19 cellular contexts compared by ENCODE assay signal in the genomic region with DNA sequence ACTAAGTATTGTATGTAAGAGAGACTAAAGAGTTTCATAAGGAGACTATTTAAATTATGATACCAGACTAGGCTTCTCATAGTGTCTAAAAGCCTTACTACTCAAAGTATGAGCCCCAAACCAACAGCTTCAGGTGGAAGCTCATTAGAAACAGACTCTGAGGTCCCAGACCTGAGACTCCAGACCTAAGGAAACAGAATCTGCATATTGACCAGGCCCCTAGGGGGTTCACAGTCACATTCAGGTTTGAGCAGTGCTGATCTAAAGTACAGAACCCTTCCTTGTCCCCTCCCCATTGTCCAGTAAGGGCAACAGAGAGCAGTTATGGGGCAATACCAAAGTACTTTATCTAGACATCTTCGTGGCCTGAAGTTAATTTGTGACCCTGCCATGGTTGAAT.
A peak's percentile ranks its signal among the peaks of the same experiment; 100 is the strongest.
DNase-seq lines count a peak whose midpoint lies in the region; ATAC-seq and TF ChIP-seq lines count a peak whose summit lies in the region.
"Had no signal": no experiment of that assay in that cellular context is flagged by ENCODE, and none has a peak within 500 bp of the region (broad histone marks: within the 10 kb centered on the region; RNA-seq: fewer than 3 reads in every experiment).

No MANE protein-coding gene starts in this region.

- 52% methylated on average over 1 of the region's 1 CpG for WGBS in mesenchymal stem cell
- 60 to 63% methylated on average over 1 of the region's 1 CpG for WGBS in esophagus squamous epithelium, 2 donors

- H3K4me1 Mint-ChIP-seq in MCF 10A (ENCODE audit: insufficient read depth, unreplicated experiment): peaks cover 17% of the 10 kb centered on the region

- peaks cover 12 to 14% of the 10 kb centered on the region in 2 donors for H3K4me1 ChIP-seq in breast epithelium
- H3K4me1 ChIP-seq in KMS-11 (ENCODE audit: low read depth, poor library complexity, severe bottlenecking): peaks cover 77% of the 10 kb centered on the region
- H3K4me1 ChIP-seq in Panc1 (ENCODE audit: control insufficient read depth, insufficient read depth, low read length): peaks cover 5% of the 10 kb centered on the region; the same call in 1 of the 2 replicates
- peaks cover 18% of the 10 kb centered on the region for H3K4me1 ChIP-seq in mesenchymal stem cell (ENCODE audit: control insufficient read depth, insufficient read depth, low read depth, low read length)
- H3K4me1 ChIP-seq in esophagus squamous epithelium: peaks cover 0 to 15% (median 7%) of the 10 kb centered on the region in 3 donors
- H3K4me1 ChIP-seq in effector memory CD4-positive, alpha-beta T cell (ENCODE audit: control insufficient read depth, insufficient read depth, low read length, poor library complexity, severe bottlenecking): no peaks in the 10 kb centered on the region

- H3K79me2 ChIP-seq in KMS-11 (ENCODE audit: insufficient read depth, low read depth): no peaks in the 10 kb centered on the region

- no TSS peak for BruUV-seq in MCF 10A (replicated peaks; lab: Mats Ljungman, UMichigan)
- BruUV-seq in Panc1 (replicated peaks; lab: Mats Ljungman, UMichigan): no TSS peak

- no peak overlapping the region for H3K23ac ChIP-seq in mesenchymal stem cell (ENCODE audit: low read length in 2 of 2)

- DNase-seq in breast epithelium (ENCODE audit: low spot score in 2 of 2): no peak
- DNase-seq in MCF 10A (ENCODE audit: unreplicated experiment): no peak
- DNase-seq in Panc1 (ENCODE audit: low read depth, low spot score): no peak
- no peak for DNase-seq in mesenchymal stem cell
- no peak for DNase-seq in esophagus squamous epithelium (lab: John Stamatoyannopoulos, UW)
- no peak for DNase-seq in effector memory CD4-positive, alpha-beta T cell
- DNase-seq: CD8-positive, alpha-beta T cell; COR-L47; DMS153; DMS79 treated with DMSO at 0.1 percent for 48 hours; EL; HCEC 1CT; HFFc6; IMR-90 had no signal

- no peak overlapping the region for H3K18ac ChIP-seq in mesenchymal stem cell (ENCODE audit: low read depth in 1 of 2, low read length in 2 of 2)

- no peaks in the 10 kb centered on the region for H3K27me3 ChIP-seq in breast epithelium
- H3K27me3 ChIP-seq in KMS-11 (ENCODE audit: insufficient read depth, low read depth): no peaks in the 10 kb centered on the region
- H3K27me3 ChIP-seq in Panc1 (ENCODE audit: control insufficient read depth, insufficient read depth, low read length): no peaks in the 10 kb centered on the region
- H3K27me3 ChIP-seq in mesenchymal stem cell (ENCODE audit: control insufficient read depth in 1 of 2, insufficient read depth in 1 of 2, low read length in 2 of 2): no peaks in the 10 kb centered on the region
- H3K27me3 ChIP-seq in esophagus squamous epithelium: no peaks in the 10 kb centered on the region
- no peaks in the 10 kb centered on the region for H3K27me3 ChIP-seq in effector memory CD4-positive, alpha-beta T cell (replicated peaks; ENCODE audit: control insufficient read depth, insufficient read depth, low read length, poor library complexity, severe bottlenecking)

- peak overlapping the region; percentile 66 for H2AFZ ChIP-seq in KMS-11 (ENCODE audit: low read depth)
- no peak overlapping the region for H2AFZ ChIP-seq in mesenchymal stem cell (ENCODE audit: low read depth, low read length)

- H3K4ac ChIP-seq in mesenchymal stem cell (ENCODE audit: low read depth in 1 of 2, low read length in 2 of 2): no peak overlapping the region

- no peak overlapping the region for H2AK5ac ChIP-seq in mesenchymal stem cell (ENCODE audit: low read length, severe bottlenecking)

- H3K9ac ChIP-seq in KMS-11 (peak overlapping the region; percentile 29; the same call in 1 of the 2 replicates), mesenchymal stem cell (ENCODE audit: low read length) (no peak overlapping the region)

- H3K4me3 Mint-ChIP-seq in MCF 10A (ENCODE audit: unreplicated experiment): no peak overlapping the region
- H3K4me3 Mint-ChIP-seq: CD14-positive monocyte; CD8-positive, alpha-beta T cell; HFFc6 had no signal

- H4K8ac ChIP-seq in mesenchymal stem cell (ENCODE audit: low read length): no peak overlapping the region

- H2BK15ac ChIP-seq in mesenchymal stem cell (ENCODE audit: low read depth, poor library complexity, severe bottlenecking): no peak overlapping the region

- no peaks in the 10 kb centered on the region for H3K36me3 ChIP-seq in breast epithelium
- no peaks in the 10 kb centered on the region for H3K36me3 ChIP-seq in KMS-11 (ENCODE audit: insufficient read depth)
- no peaks in the 10 kb centered on the region for H3K36me3 ChIP-seq in Panc1 (ENCODE audit: control insufficient read depth, insufficient read depth, low read length)
- no peaks in the 10 kb centered on the region for H3K36me3 ChIP-seq in mesenchymal stem cell (ENCODE audit: control insufficient read depth in 1 of 2, insufficient read depth in 2 of 2, low read depth in 1 of 2, low read length in 2 of 2)
- H3K36me3 ChIP-seq in esophagus squamous epithelium: no peaks in the 10 kb centered on the region
- H3K36me3 ChIP-seq in effector memory CD4-positive, alpha-beta T cell (ENCODE audit: control insufficient read depth, insufficient read depth, low read length): no peaks in the 10 kb centered on the region

- CTCF ChIA-PET in MCF 10A (lab: Yijun Ruan, JAX): no interaction called here
- CTCF ChIA-PET in Panc1 (lab: Charles Lee): no interaction called here

- no peak overlapping the region for H2BK12ac ChIP-seq in mesenchymal stem cell (ENCODE audit: low read length in 2 of 2)

- H2BK120ac ChIP-seq in mesenchymal stem cell (ENCODE audit: low read depth, low read length): no peak overlapping the region

- no peak overlapping the region for H3K27ac Mint-ChIP-seq in MCF 10A (ENCODE audit: low read depth, unreplicated experiment)
- H3K27ac Mint-ChIP-seq: CD14-positive monocyte; CD8-positive, alpha-beta T cell; HFFc6 had no signal

- H2BK5ac ChIP-seq in mesenchymal stem cell (ENCODE audit: low read depth, low read length, poor library complexity, severe bottlenecking): peak overlapping the region; percentile 5

- POLR2A ChIA-PET in MCF 10A (lab: Yijun Ruan, JAX): interaction anchor here (0.7 kb wide), 1 partner anchor 8 kb away, joined by 3 read pairs; no protein-coding TSS in a partner anchor
- POLR2A ChIA-PET in Panc1 (lab: Charles Lee): interaction anchor here (0.5 to 0.7 kb wide), 2 partner anchors 64 to 493 kb away, joined by 3 to 4 read pairs; no protein-coding TSS in a partner anchor

- TF ChIP-seq POLR2A in breast epithelium (IDR thresholded peaks at IDR 0.05) (no peak), esophagus squamous epithelium (IDR thresholded peaks at IDR 0.05) (no peak)

- intact Hi-C loops in breast epithelium (cut with DNase I; ENCODE audit: low total_unique reads): loop anchor here (10.0 kb wide), 1 partner anchor 158 kb away; the partner anchor contains the start of gene BHLHE41
- intact Hi-C loops in MCF 10A (cut with micrococcal nuclease): no loop called here
- intact Hi-C loops in Panc1 (cut with micrococcal nuclease; ENCODE audit: unreplicated experiment): no loop called here
- intact Hi-C loops in esophagus squamous epithelium (cut with DNase I): no loop called here

- H4K20me1 ChIP-seq in KMS-11 (ENCODE audit: insufficient read depth): no peaks in the 10 kb centered on the region

- in situ Hi-C loops in Panc1 (cut with HindIII; ENCODE audit: low pct_unique_long_range_greater_than_20kb, low sequenced_read_pairs): no loop called here

- H3K9me3 ChIP-seq in breast epithelium (no peaks in the 10 kb centered on the region), Panc1 (ENCODE audit: control insufficient read depth, insufficient read depth, low read depth, low read length) (no peaks in the 10 kb centered on the region), mesenchymal stem cell (ENCODE audit: control insufficient read depth, low read length) (no peaks in the 10 kb centered on the region), esophagus squamous epithelium (no peaks in the 10 kb centered on the region)
- no peaks in the 10 kb centered on the region for H3K9me3 ChIP-seq in effector memory CD4-positive, alpha-beta T cell (ENCODE audit: control insufficient read depth, low read length)

- no peaks in the 10 kb centered on the region for H3K27me3 Mint-ChIP-seq in MCF 10A (ENCODE audit: insufficient read depth, unreplicated experiment)

- no peaks in the 10 kb centered on the region for H3K9me3 Mint-ChIP-seq in MCF 10A (ENCODE audit: unreplicated experiment)
- H3K9me3 Mint-ChIP-seq: CD8-positive, alpha-beta T cell; HFFc6 had no signal

- no peaks in the 10 kb centered on the region for H3K79me1 ChIP-seq in mesenchymal stem cell (replicated peaks; ENCODE audit: low read length, poor library complexity, severe bottlenecking)

- TF ChIP-seq CTCF in breast epithelium (IDR thresholded peaks at IDR 0.05): no peak
- TF ChIP-seq CTCF in MCF 10A (IDR thresholded peaks at IDR 0.05; ENCODE audit: unreplicated experiment): no peak
- TF ChIP-seq CTCF in KMS-11 (conservative IDR thresholded peaks at IDR 0.05; ENCODE audit: low read depth, low read length): no peak
- no peak for TF ChIP-seq CTCF in Panc1 (IDR thresholded peaks at IDR 0.05)
- TF ChIP-seq CTCF in esophagus squamous epithelium (IDR thresholded peaks at IDR 0.05): no peak

- H3K4me2 ChIP-seq in KMS-11: peak overlapping the region; percentile 87
- H3K4me2 ChIP-seq in mesenchymal stem cell (ENCODE audit: low read length, poor library complexity, severe bottlenecking): no peak overlapping the region

- peaks cover 6% of the 10 kb centered on the region for H3K36me3 Mint-ChIP-seq in MCF 10A (ENCODE audit: insufficient read depth, unreplicated experiment)
- H3K36me3 Mint-ChIP-seq: CD14-positive monocyte; CD8-positive, alpha-beta T cell had no signal

- H4K91ac ChIP-seq in mesenchymal stem cell (ENCODE audit: low read length): no peak overlapping the region

- no peak overlapping the region for H3K14ac ChIP-seq in mesenchymal stem cell (ENCODE audit: low read length in 2 of 2)

- ATAC-seq in Panc1 (no peak), GM18907 (IDR thresholded peaks at IDR 0.05; ENCODE audit: unreplicated experiment) (no peak)
- ATAC-seq: CD8-positive, alpha-beta T cell had no signal

- H3K4me3 ChIP-seq in breast epithelium (no peak overlapping the region), KMS-11 (IDR thresholded peaks at IDR 0.05; ENCODE audit: insufficient read depth, low read depth, low read length) (no peak overlapping the region), Panc1 (ENCODE audit: low read depth in 2 of 2, low read length in 2 of 2) (no peak overlapping the region), mesenchymal stem cell (ENCODE audit: insufficient read depth in 1 of 2, low read depth in 1 of 2, low read length in 2 of 2) (no peak overlapping the region), esophagus squamous epithelium (no peak overlapping the region)
- no peak overlapping the region for H3K4me3 ChIP-seq in effector memory CD4-positive, alpha-beta T cell (ENCODE audit: insufficient read depth, low read depth, low read length, poor library complexity, severe bottlenecking)

- H3K27ac ChIP-seq in breast epithelium: peak overlapping the region; percentile 20 to 40
- peak overlapping the region; percentile 72 for H3K27ac ChIP-seq in KMS-11
- peak overlapping the region; percentile 69 for H3K27ac ChIP-seq in Panc1 (ENCODE audit: low read length)
- no peak overlapping the region for H3K27ac ChIP-seq in mesenchymal stem cell (ENCODE audit: low read length, poor library complexity, severe bottlenecking)
- no peak overlapping the region for H3K27ac ChIP-seq in esophagus squamous epithelium
- no peak overlapping the region for H3K27ac ChIP-seq in effector memory CD4-positive, alpha-beta T cell (ENCODE audit: insufficient read depth, low read length, poor library complexity, severe bottlenecking)
- H3K27ac ChIP-seq: 22Rv1, HL-60 had no signal

Comparison
In these comparisons a context has a peak if more than half of its experiments do, and no peak if none do; other contexts are left out.
1. H3K27ac ChIP-seq: peak in breast epithelium (2 of 2), KMS-11 (single experiment) and Panc1 (single experiment); none in mesenchymal stem cell (single experiment), esophagus squamous epithelium (0 of 4) and effector memory CD4-positive, alpha-beta T cell (single experiment).